17 cellular contexts compared by ENCODE assay signal in the genomic region with DNA sequence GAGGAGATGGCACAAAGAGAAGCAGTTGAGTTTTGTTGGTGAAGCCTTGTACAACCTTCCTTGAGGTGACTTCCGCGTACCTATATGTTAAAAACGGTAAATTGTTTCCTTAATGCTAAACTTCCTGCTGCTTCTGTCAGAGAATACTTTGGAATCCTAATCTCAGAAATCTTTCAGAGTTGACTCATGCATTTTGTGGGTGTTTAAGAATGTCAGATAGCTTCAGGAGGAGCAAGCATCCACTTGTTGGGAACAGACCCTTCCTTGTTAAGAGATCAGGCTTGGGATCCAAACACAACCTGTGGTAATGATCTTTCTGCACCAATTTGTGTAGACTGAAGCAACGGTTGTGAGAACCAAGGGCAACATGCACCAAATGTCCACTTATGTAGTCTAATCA. TPM values are rescaled to one million over a fixed set of nuclear protein-coding genes. Genes with fewer than 3 reads are reported as not detected.
DNase-seq lines count a peak whose midpoint lies in the region; ATAC-seq, FAIRE-seq and TF ChIP-seq lines count a peak whose summit lies in the region.
"Had no signal": no experiment of that assay in that cellular context is flagged by ENCODE, and none has a peak within 500 bp of the region (broad histone marks: within the 10 kb centered on the region; RNA-seq: fewer than 3 reads in every experiment).

No MANE protein-coding gene starts in this region.

- H3K9ac ChIP-seq in astrocyte (ENCODE audit: low read length) = no peak overlapping the region

- no peak for ATAC-seq in HG03097 (IDR thresholded peaks at IDR 0.05; ENCODE audit: low FRiP score, unreplicated experiment)
- ATAC-seq: psoas muscle had no signal

- H3K4me3 Mint-ChIP-seq in astrocyte (ENCODE audit: unreplicated experiment) = no peak overlapping the region
- H3K4me3 Mint-ChIP-seq: activated B cell treated with CpG ODN at 0.5 μM for 24 hours; activated T-cell treated with anti-CD3 and anti-CD28 coated beads, Interleukin-2, amount 50 U/mL, for 24 hours had no signal

- WGBS in esophagus muscularis mucosa = 82% methylated on average over 4 of the region's 4 CpGs

- H3K27me3 Mint-ChIP-seq in astrocyte (ENCODE audit: low read depth, unreplicated experiment) = no peaks in the 10 kb centered on the region
- H3K27me3 Mint-ChIP-seq: activated B cell treated with CpG ODN at 0.5 μM for 24 hours had no signal

- DNase-seq in ACHN = peak; percentile 82
- DNase-seq in HPDE6-E6E7 (ENCODE audit: extremely low spot score) = peak; percentile 79
- peak; percentile 86 for DNase-seq in astrocyte (ENCODE audit: low read depth)
- DNase-seq in hepatic stellate cell (ENCODE audit: low spot score) = peak; percentile 68
- no peak for DNase-seq in NCI-H1092 (lab: John Stamatoyannopoulos, UW)
- DNase-seq in esophagus muscularis mucosa (ENCODE audit: extremely low spot score) = no peak
- DNase-seq in MG63 = no peak
- DNase-seq: activated B cell treated with CpG ODN at 0.5 μM for 24 hours; activated T-cell treated with anti-CD3 and anti-CD28 coated beads, Interleukin-2, amount 50 U/mL, for 24 hours; AML-193; central memory CD4-positive, alpha-beta T cell; GDM1; GOT3; Kasumi-1; OCI-M1; psoas muscle had no signal

- H3K4me1 ChIP-seq in astrocyte (ENCODE audit: insufficient read depth, low read length) = peaks cover 27% of the 10 kb centered on the region
- H3K4me1 ChIP-seq in esophagus muscularis mucosa = peaks cover 48 to 65% (median 58%) of the 10 kb centered on the region in 4 donors

- H3K4me3 ChIP-seq in astrocyte (ENCODE audit: insufficient read depth, low read depth, low read length) = no peak overlapping the region
- H3K4me3 ChIP-seq in esophagus muscularis mucosa = no peak overlapping the region
- no peak overlapping the region for H3K4me3 ChIP-seq in MG63
- H3K4me3 ChIP-seq: psoas muscle had no signal

- H3K9me3 Mint-ChIP-seq in astrocyte (ENCODE audit: unreplicated experiment) = peaks cover 4% of the 10 kb centered on the region
- H3K9me3 Mint-ChIP-seq: activated B cell treated with CpG ODN at 0.5 μM for 24 hours; activated T-cell treated with anti-CD3 and anti-CD28 coated beads, Interleukin-2, amount 50 U/mL, for 24 hours had no signal

- H3K9me3 ChIP-seq in astrocyte (ENCODE audit: insufficient read depth, low read depth, low read length) = no peaks in the 10 kb centered on the region
- no peaks in the 10 kb centered on the region for H3K9me3 ChIP-seq in esophagus muscularis mucosa
- H3K9me3 ChIP-seq in MG63 = no peaks in the 10 kb centered on the region
- H3K9me3 ChIP-seq: psoas muscle had no signal

- H3K27ac ChIP-seq in astrocyte (ENCODE audit: low read depth, low read length) = no peak overlapping the region
- H3K27ac ChIP-seq in esophagus muscularis mucosa (replicated peaks in 1 of 4) = peak overlapping the region in 1 of 4 donors; percentile 71
- H3K27ac ChIP-seq: psoas muscle had no signal

- peak overlapping the region; percentile 41 for H3K4me2 ChIP-seq in astrocyte (ENCODE audit: low read length)

- FAIRE-seq in astrocyte (lab: Jason Lieb, UNC) = peak; percentile 47

- H3K79me2 ChIP-seq in astrocyte (ENCODE audit: insufficient read depth, low read length) = no peaks in the 10 kb centered on the region

- in situ Hi-C loops in ACHN (cut with HindIII; ENCODE audit: low pct_ligation_motif_present, low pct_unique_long_range_greater_than_20kb, low sequenced_read_pairs) = no loop called here

- no peaks in the 10 kb centered on the region for H4K20me1 ChIP-seq in astrocyte (ENCODE audit: insufficient read depth, low read length)

- no peak for TF ChIP-seq POLR2A in esophagus muscularis mucosa (IDR thresholded peaks at IDR 0.05; ENCODE audit: low read depth)

- no peak for TF ChIP-seq EP300 in esophagus muscularis mucosa (IDR thresholded peaks at IDR 0.05)

- peaks cover 73% of the 10 kb centered on the region for H3K4me1 Mint-ChIP-seq in astrocyte (ENCODE audit: low read depth, unreplicated experiment)
- H3K4me1 Mint-ChIP-seq: activated B cell treated with CpG ODN at 0.5 μM for 24 hours had no signal

- no peaks in the 10 kb centered on the region for H3K36me3 ChIP-seq in astrocyte (ENCODE audit: insufficient read depth, low read length)
- H3K36me3 ChIP-seq in esophagus muscularis mucosa = no peaks in the 10 kb centered on the region
- no peaks in the 10 kb centered on the region for H3K36me3 ChIP-seq in MG63

- H3K27ac Mint-ChIP-seq in astrocyte (ENCODE audit: unreplicated experiment) = peak overlapping the region; percentile 41
- H3K27ac Mint-ChIP-seq: activated B cell treated with CpG ODN at 0.5 μM for 24 hours; activated T-cell treated with anti-CD3 and anti-CD28 coated beads, Interleukin-2, amount 50 U/mL, for 24 hours had no signal

- H3K36me3 Mint-ChIP-seq in astrocyte (ENCODE audit: low read depth, unreplicated experiment) = no peaks in the 10 kb centered on the region

- H2AFZ ChIP-seq in astrocyte (ENCODE audit: low read depth, low read length) = no peak overlapping the region

- intact Hi-C loops in esophagus muscularis mucosa (cut with DNase I) = no loop called here

- TF ChIP-seq CTCF in astrocyte (IDR thresholded peaks at IDR 0.05; ENCODE audit: insufficient read depth, low read depth, low read length) (no peak), esophagus muscularis mucosa (IDR thresholded peaks at IDR 0.05) (no peak)

- H3K27me3 ChIP-seq in astrocyte (ENCODE audit: insufficient read depth, low read length) (peaks cover 4% of the 10 kb centered on the region), esophagus muscularis mucosa (no peaks in the 10 kb centered on the region), MG63 (no peaks in the 10 kb centered on the region)

RNA-seq across cellular contexts. Expression of gene AK4, which starts 29.5 kb away (rescaled TPM):
- total RNA-seq in astrocyte (133 and 142 TPM in 2 replicates), esophagus muscularis mucosa (10 to 100 TPM; 41.1 to 66.0 (median 51.2) TPM)
- total RNA-seq in MG63 (2014; rRNA removed; shearing (Covaris generic); ENCODE audit: low replicate concordance) = 1.5 and 2.0 TPM in 2 replicates

Comparison
In these comparisons a context has a peak if more than half of its experiments do, and no peak if none do; other contexts are left out.
1. DNase-seq: peak in ACHN (single experiment), HPDE6-E6E7 (single experiment), astrocyte (single experiment) and hepatic stellate cell (single experiment); none in NCI-H1092 (single experiment), esophagus muscularis mucosa (single experiment) and MG63 (single experiment).
2. RNA of gene AK4, which starts 29.5 kb away (total RNA-seq): 133 to 142 TPM in astrocyte and 41.1 to 66.0 TPM in esophagus muscularis mucosa; 1.5 to 2.0 TPM in MG63; every median in the first group is over 10 times any median in the second.